18 cellular contexts compared by ENCODE assay signal in genomic region chr3:111944377-111944776, GRCh38. TPM values are rescaled to one million over a fixed set of nuclear protein-coding genes. Genes with fewer than 3 reads are reported as not detected.
"Had no signal": no experiment of that assay in that cellular context is flagged by ENCODE, and none has a peak within 500 bp of the region (broad histone marks: within the 10 kb centered on the region; RNA-seq: fewer than 3 reads in every experiment).

No MANE protein-coding gene starts in this region.

- H3K36me3 ChIP-seq: adrenal gland had no signal

- DNase-seq: activated B cell treated with CpG ODN at 0.5 μM for 24 hours; activated CD4-positive, alpha-beta T cell treated with anti-CD3 and anti-CD28 coated beads, Interleukin-2, amount 10 ng/mL, durations not matched to agents 24 days and 14 days; activated naive CD4-positive, alpha-beta T cell treated with anti-CD3 and anti-CD28 coated beads, Interleukin-2, amount 50 U/mL, for 16 hours; activated T-cell treated with anti-CD3 and anti-CD28 coated beads for 4 hours; adrenal gland; dermis blood vessel endothelial cell; nephron progenitor cell; stimulated activated CD4-positive, alpha-beta T cell treated with anti-CD3 and anti-CD28 coated beads, Interleukin-4, amount 100 ng/mL, for 24 hours; T-helper 2 cell had no signal

- ATAC-seq: activated T-helper 17 cell treated with anti-CD3 and anti-CD28 coated beads, Interleukin-2, amount 50 U/mL, for 72 hours; esophagus mucosa; gastroesophageal sphincter had no signal

- H3K4me3 ChIP-seq: adrenal gland, gastroesophageal sphincter, hepatocyte, thoracic aorta had no signal

- H3K27me3 ChIP-seq: adrenal gland, gastroesophageal sphincter, hepatocyte had no signal

- FAIRE-seq: TTC549 had no signal

RNA-seq across cellular contexts. Expression of gene TAGLN3, which starts 54.3 kb away (rescaled TPM):
- total RNA-seq: activated B cell treated with CpG ODN at 0.5 μM for 24 hours, esophagus mucosa, liver, mesenteric fat pad, pulmonary artery endothelial cell, thoracic aorta had no signal
